8 cellular contexts compared by ENCODE assay signal in the genomic region with DNA sequence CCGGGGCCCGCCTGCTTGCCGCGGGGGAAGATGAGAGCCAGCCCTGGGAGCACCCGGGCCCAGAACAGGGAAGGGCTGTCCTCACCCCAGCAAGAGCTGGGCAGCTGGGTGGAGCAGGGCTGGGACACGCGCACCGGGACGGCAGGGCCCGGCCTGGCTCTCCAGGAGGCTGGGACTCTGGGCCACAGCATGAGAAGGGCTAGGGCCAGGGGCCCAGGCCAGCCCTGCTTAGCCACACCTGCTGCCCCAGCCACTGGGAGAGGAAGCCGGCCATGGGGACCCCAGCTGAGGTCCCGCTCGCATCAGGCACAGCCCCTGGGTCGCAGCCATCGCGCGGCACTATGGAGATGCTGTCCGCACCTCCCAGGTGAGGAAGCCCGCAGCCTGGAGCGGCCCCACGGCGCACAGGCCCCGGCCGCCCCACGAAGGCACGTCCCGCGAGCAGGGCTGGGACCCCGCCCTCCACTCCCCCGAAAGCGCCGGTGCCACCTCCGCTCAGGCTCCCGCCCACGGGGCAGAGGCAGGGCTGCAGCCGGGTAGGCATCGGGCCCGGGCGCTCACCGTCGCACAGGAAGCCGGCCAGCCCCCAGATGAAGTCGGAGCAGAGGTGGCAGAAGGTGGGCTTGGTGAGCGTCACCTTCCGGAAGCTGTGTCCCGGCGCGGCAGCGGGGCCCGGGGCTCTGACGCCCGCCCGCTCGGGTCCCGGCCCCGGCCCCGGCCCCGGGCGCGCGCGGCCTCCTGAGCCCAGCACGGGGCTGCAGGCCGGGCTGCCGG. TPM values are rescaled to one million over a fixed set of nuclear protein-coding genes. Genes with fewer than 3 reads are reported as not detected.
DNase-seq lines count a peak whose midpoint lies in the region; ATAC-seq and TF ChIP-seq lines count a peak whose summit lies in the region.

No MANE protein-coding gene starts in this region.

- TF ChIP-seq CTCF in esophagus muscularis mucosa (IDR thresholded peaks at IDR 0.05) (no peak), neutrophil (IDR thresholded peaks at IDR 0.05) (no peak), type B pancreatic cell (conservative IDR thresholded peaks at IDR 0.05) (no peak)

- TF ChIP-seq EP300 in esophagus muscularis mucosa (IDR thresholded peaks at IDR 0.05), result no peak

- intact Hi-C loops in esophagus muscularis mucosa (cut with DNase I), result no loop called here

- peaks cover 0 to 11% (median 5%) of the 10 kb centered on the region in 4 donors for H3K27me3 ChIP-seq in esophagus muscularis mucosa
- peaks cover 58% of the 10 kb centered on the region for H3K27me3 ChIP-seq in neutrophil

- H3K27ac ChIP-seq in esophagus muscularis mucosa (replicated peaks in 1 of 4) (peak overlapping the region in 3 of 4 donors; percentile 38 to 48 (median 45)), neutrophil (peak overlapping the region; percentile 56)

- no peak for TF ChIP-seq POLR2A in esophagus muscularis mucosa (IDR thresholded peaks at IDR 0.05; ENCODE audit: low read depth)

- H3K4me3 ChIP-seq in esophagus muscularis mucosa, result peak overlapping the region; percentile 82 to 91 (median 88)
- peak overlapping the region; percentile 67 to 79 for H3K4me3 ChIP-seq in neutrophil (ENCODE audit: low read depth in 1 of 2, low read length in 1 of 2)

- DNase-seq in AG20443 (ENCODE audit: low spot score) (peak; percentile 73), HuH-7.5 (ENCODE audit: low spot score) (peak; percentile 85), esophagus muscularis mucosa (ENCODE audit: extremely low spot score) (no peak), type B pancreatic cell (ENCODE audit: extremely low spot score, unreplicated experiment) (no peak), NCI-H1694 (lab: John Stamatoyannopoulos, UW) (no peak)
- peak in 2 of 3 experiments; percentile 23 for DNase-seq in activated CD8-positive, alpha-beta memory T cell treated with anti-CD3 and anti-CD28 coated beads for 48 hours (ENCODE audit: low read depth in 2 of 3, low spot score in 2 of 3)

- H3K36me3 Mint-ChIP-seq in type B pancreatic cell, result no peaks in the 10 kb centered on the region

- peak; percentile 25 for ATAC-seq in GM21367 (IDR thresholded peaks at IDR 0.05; ENCODE audit: unreplicated experiment)

- peaks cover 20 to 47% (median 40%) of the 10 kb centered on the region in 4 donors for H3K4me1 ChIP-seq in esophagus muscularis mucosa
- H3K4me1 ChIP-seq in neutrophil (ENCODE audit: control insufficient read depth in 1 of 2, insufficient read depth in 1 of 2, low read depth in 1 of 2, low read length in 1 of 2), result peaks cover 8 to 17% of the 10 kb centered on the region in 2 experiments

- H3K9me3 Mint-ChIP-seq in type B pancreatic cell, result no peaks in the 10 kb centered on the region

- H3K36me3 ChIP-seq in esophagus muscularis mucosa, result peaks cover 0 to under 1% (median 0%) of the 10 kb centered on the region in 4 donors
- H3K36me3 ChIP-seq in neutrophil, result no peaks in the 10 kb centered on the region

- H3K4me3 Mint-ChIP-seq in type B pancreatic cell, result peak overlapping the region; percentile 47

- no CpG with 5 or more reads among the region's 65 CpGs for WGBS in esophagus muscularis mucosa

- H3K27ac Mint-ChIP-seq in type B pancreatic cell, result no peak overlapping the region

- no peaks in the 10 kb centered on the region for H3K9me3 ChIP-seq in esophagus muscularis mucosa
- no peaks in the 10 kb centered on the region for H3K9me3 ChIP-seq in neutrophil

- H3K27me3 Mint-ChIP-seq in type B pancreatic cell, result no peaks in the 10 kb centered on the region

- no peaks in the 10 kb centered on the region for H3K4me1 Mint-ChIP-seq in type B pancreatic cell (ENCODE audit: unreplicated experiment)

RNA-seq across cellular contexts. Expression of a gene that starts 0.5 kb away (rescaled TPM):
- total RNA-seq in esophagus muscularis mucosa (10 to 100 TPM in 2 of 4 donors, 1 to 10 TPM in 2; 7.5 to 11.9 (median 9.9) TPM), type B pancreatic cell (ENCODE audit: low replicate concordance) (17.0 and 21.2 TPM in 2 replicates)

RNA-seq across cellular contexts. Expression of a gene that starts 14.0 kb away (rescaled TPM):
- 10 to 100 TPM; 10.4 to 23.1 (median 11.5) TPM for total RNA-seq in esophagus muscularis mucosa
- total RNA-seq in type B pancreatic cell (ENCODE audit: low replicate concordance), result 20.7 and 37.2 TPM in 2 replicates

RNA-seq across cellular contexts. Expression of a gene that starts 20.4 kb away (rescaled TPM):
- total RNA-seq in esophagus muscularis mucosa, result under 1 TPM in 1 of 4 donors, not detected in 3; 0.06 TPM
- 2.8 and 3.8 TPM in 2 replicates for total RNA-seq in type B pancreatic cell (ENCODE audit: low replicate concordance)

RNA-seq across cellular contexts. Expression of a gene that starts 38.6 kb away (rescaled TPM):
- total RNA-seq in esophagus muscularis mucosa, result 10 to 100 TPM; 22.0 to 54.2 (median 32.5) TPM
- 20.5 and 30.9 TPM in 2 replicates for total RNA-seq in type B pancreatic cell (ENCODE audit: low replicate concordance)

RNA-seq across cellular contexts. Expression of a gene that starts 40.6 kb away (rescaled TPM):
- total RNA-seq in esophagus muscularis mucosa, result 10 to 100 TPM; 17.6 to 39.5 (median 20.0) TPM
- total RNA-seq in type B pancreatic cell (ENCODE audit: low replicate concordance), result 21.4 and 33.6 TPM in 2 replicates

Comparison
In these comparisons a context has a peak if more than half of its experiments do, and no peak if none do; other contexts are left out.
1. DNase-seq: peak in AG20443 (single experiment), HuH-7.5 (single experiment) and activated CD8-positive, alpha-beta memory T cell treated with anti-CD3 and anti-CD28 coated beads for 48 hours (2 of 3); none in esophagus muscularis mucosa (single experiment), type B pancreatic cell (single experiment) and NCI-H1694 (single experiment).